In genomic region chr15:53445531-53445930, GRCh38 we compare ENCODE assay signal across 33 cellular contexts.
"Had no signal": no experiment of that assay in that cellular context is flagged by ENCODE, and none has a peak within 500 bp of the region (broad histone marks: within the 10 kb centered on the region; RNA-seq: fewer than 3 reads in every experiment).

No MANE protein-coding gene starts in this region.

- H3K4me1 ChIP-seq: ascending aorta, breast epithelium had no signal

- ATAC-seq: activated naive CD4-positive, alpha-beta T cell treated with anti-CD3 and anti-CD28 coated beads, Interleukin-2, amount 50 U/mL, for 72 hours; activated naive CD8-positive, alpha-beta T cell treated with anti-CD3 and anti-CD28 coated beads, Interleukin-2, amount 50 U/mL, for 24 hours; activated T-cell treated with anti-CD3 and anti-CD28 coated beads, Interleukin-2, amount 50 U/mL, for 4 hours; activated T-cell treated with anti-CD3 and anti-CD28 coated beads, Interleukin-2, amount 50 U/mL, for 72 hours; activated T-helper 17 cell treated with anti-CD3 and anti-CD28 coated beads, Interleukin-2, amount 50 U/mL, for 72 hours; body of pancreas had no signal

- DNase-seq: activated effector memory CD4-positive, alpha-beta T cell treated with anti-CD3 and anti-CD28 coated beads, Interleukin-2, amount 50 U/mL, for 16 hours; activated effector memory CD4-positive, alpha-beta T cell treated with Interleukin-2 at 50 U/mL for 16 hours; activated gamma-delta T cell; activated gamma-delta T cell treated with Interleukin-2 at 50 U/mL for 16 hours; activated naive CD4-positive, alpha-beta T cell; activated naive CD4-positive, alpha-beta T cell treated with anti-CD3 and anti-CD28 coated beads for 36 hours; activated naive CD4-positive, alpha-beta T cell treated with anti-CD3 and anti-CD28 coated beads, Interleukin-2, amount 10 ng/mL, durations not matched to agents 7 days and 5 days; activated naive CD4-positive, alpha-beta T cell treated with anti-CD3 and anti-CD28 coated beads, Interleukin-2, amount 50 U/mL, for 16 hours; activated naive CD4-positive, alpha-beta T cell treated with Interleukin-2 at 50 U/mL for 16 hours; activated naive CD8-positive, alpha-beta T cell treated with anti-CD3 and anti-CD28 coated beads for 36 hours; activated naive CD8-positive, alpha-beta T cell treated with anti-CD3 and anti-CD28 coated beads, Interleukin-2, amount 10 ng/mL, durations not matched to agents 7 days and 5 days; activated naive CD8-positive, alpha-beta T cell treated with anti-CD3 and anti-CD28 coated beads, Interleukin-2, amount 50 U/mL, for 24 hours; activated T-cell treated with anti-CD3 and anti-CD28 coated beads, Interleukin-2, amount 50 U/mL, for 1 hour; activated T-cell treated with anti-CD3 and anti-CD28 coated beads, Interleukin-2, amount 50 U/mL, for 24 hours; activated T-cell treated with anti-CD3 and anti-CD28 coated beads, Interleukin-2, amount 50 U/mL, for 4 hours; activated T-cell treated with anti-CD3 and anti-CD28 coated beads, Interleukin-2, amount 50 U/mL, for 48 hours; activated T-cell treated with anti-CD3 and anti-CD28 coated beads, Interleukin-2, amount 50 U/mL, for 72 hours; adrenal gland; amniotic stem cell; amygdala; anterior cingulate cortex; aorta; body of pancreas; brain microvascular endothelial cell; caudate nucleus; central memory CD4-positive, alpha-beta T cell; cerebellar nuclear complex had no signal

- H3K36me3 ChIP-seq: adrenal gland, ascending aorta, brain microvascular endothelial cell, breast epithelium, cardiac muscle cell had no signal

- FAIRE-seq: bronchial epithelial cell had no signal

- H3K27ac ChIP-seq: adrenal gland, ascending aorta, brain microvascular endothelial cell, breast epithelium, cardiac muscle cell had no signal

- H3K9me3 ChIP-seq: adrenal gland, ascending aorta, body of pancreas, breast epithelium had no signal

- H3K4me3 ChIP-seq: adrenal gland, ascending aorta, body of pancreas, breast epithelium, cardiac muscle cell had no signal

- H3K27me3 ChIP-seq: adrenal gland, ascending aorta, body of pancreas, brain microvascular endothelial cell, breast epithelium, cardiac muscle cell had no signal
